23 cellular contexts compared by ENCODE assay signal in genomic region chr2:25749676-25750075, GRCh38.
DNase-seq lines count a peak whose midpoint lies in the region; ATAC-seq, FAIRE-seq and TF ChIP-seq lines count a peak whose summit lies in the region.
"Had no signal": no experiment of that assay in that cellular context is flagged by ENCODE, and none has a peak within 500 bp of the region (broad histone marks: within the 10 kb centered on the region; RNA-seq: fewer than 3 reads in every experiment).

No MANE protein-coding gene starts in this region.

- no peaks in the 10 kb centered on the region for H3K79me2 ChIP-seq in astrocyte (ENCODE audit: insufficient read depth, low read length)

- in situ Hi-C loops in Panc1 (cut with HindIII; ENCODE audit: low pct_unique_long_range_greater_than_20kb, low sequenced_read_pairs): no loop called here

- H3K36me3 ChIP-seq in CD4-positive, CD25-positive, alpha-beta regulatory T cell (ENCODE audit: control insufficient read depth, insufficient read depth, low read length): peaks cover 81% of the 10 kb centered on the region
- peaks cover 25% of the 10 kb centered on the region for H3K36me3 ChIP-seq in CD8-positive, alpha-beta T cell (ENCODE audit: insufficient read depth, low read length)
- H3K36me3 ChIP-seq in Panc1 (ENCODE audit: control insufficient read depth, insufficient read depth, low read length): peaks cover 26% of the 10 kb centered on the region
- H3K36me3 ChIP-seq in astrocyte (ENCODE audit: insufficient read depth, low read length): peaks cover 27% of the 10 kb centered on the region

- intact Hi-C loops in CD8-positive, alpha-beta T cell (cut with DNase I, micrococcal nuclease): no loop called here
- intact Hi-C loops in Panc1 (cut with micrococcal nuclease; ENCODE audit: unreplicated experiment): no loop called here

- CTCF ChIA-PET in CD8-positive, alpha-beta T cell (lab: Charles Lee): interaction anchor here (1.2 kb wide), 1 partner anchor 50 kb away, joined by 3 read pairs; no protein-coding TSS in a partner anchor
- CTCF ChIA-PET in Panc1 (lab: Charles Lee): no interaction called here

- POLR2A ChIA-PET in CD8-positive, alpha-beta T cell (lab: Charles Lee): no interaction called here
- POLR2A ChIA-PET in Panc1 (lab: Charles Lee): no interaction called here

- no peak for DNase-seq in CD4-positive, CD25-positive, alpha-beta regulatory T cell
- DNase-seq in CD8-positive, alpha-beta T cell: no peak
- no peak for DNase-seq in Panc1 (ENCODE audit: low read depth, low spot score)
- DNase-seq in astrocyte (ENCODE audit: low read depth): no peak
- DNase-seq in GDM1 (lab: John Stamatoyannopoulos, UW): no peak
- no peak for DNase-seq in NCI-H2196 treated with DMSO at 0.1 percent for 48 hours (lab: John Stamatoyannopoulos, UW; ENCODE audit: unreplicated experiment)
- no peak for DNase-seq in NCI-H446 treated with DMSO at 0.1 percent for 48 hours (lab: John Stamatoyannopoulos, UW)
- DNase-seq in amygdala (lab: John Stamatoyannopoulos, UW): no peak
- DNase-seq: activated CD4-positive, CD25-positive, alpha-beta regulatory T cell treated with anti-CD3 and anti-CD28 coated beads, Interleukin-2, amount 50 U/mL, for 72 hours; cerebellar nuclear complex; HCEC 1CT; hypothalamus; KG1; NCI-H146; NCI-H2171; NCI-H524; NK-92 treated with Interleukin-12 subunit alpha and Interleukin-12 subunit beta, amount 100 ng/mL, for 24 hours; nucleus accumbens; stimulated activated naive CD4-positive, alpha-beta T cell treated with Interleukin-2 at 50 U/mL for 16 hours had no signal

- TSS peak; percentile 51 for BruUV-seq in Panc1 (replicated peaks; lab: Mats Ljungman, UMichigan)

- no peak overlapping the region for H2AFZ ChIP-seq in astrocyte (ENCODE audit: low read depth, low read length)

- peaks cover 0 to 42% (median 14%) of the 10 kb centered on the region in 4 donors for H3K4me1 Mint-ChIP-seq in CD4-positive, CD25-positive, alpha-beta regulatory T cell
- H3K4me1 Mint-ChIP-seq in CD8-positive, alpha-beta T cell (ENCODE audit: low read depth): peaks cover 8% of the 10 kb centered on the region
- no peaks in the 10 kb centered on the region for H3K4me1 Mint-ChIP-seq in astrocyte (ENCODE audit: low read depth, unreplicated experiment)

- H3K27me3 ChIP-seq in CD4-positive, CD25-positive, alpha-beta regulatory T cell (ENCODE audit: control insufficient read depth, insufficient read depth, low read length): no peaks in the 10 kb centered on the region
- H3K27me3 ChIP-seq in CD8-positive, alpha-beta T cell (ENCODE audit: insufficient read depth, low read length): no peaks in the 10 kb centered on the region
- H3K27me3 ChIP-seq in Panc1 (ENCODE audit: control insufficient read depth, insufficient read depth, low read length): no peaks in the 10 kb centered on the region
- H3K27me3 ChIP-seq in astrocyte (ENCODE audit: insufficient read depth, low read length): no peaks in the 10 kb centered on the region
- H3K27me3 ChIP-seq: BLaER1 treated with 17β-estradiol and CSF1 and Interleukin-3, amounts not matched to agents 10 nM and 100 nM; vagina had no signal

- no peak overlapping the region for H3K4me2 ChIP-seq in astrocyte (ENCODE audit: low read length)
- H3K4me2 ChIP-seq: BLaER1 treated with 17β-estradiol and CSF1 and Interleukin-3, amounts not matched to agents 10 nM and 100 nM had no signal

- no peaks in the 10 kb centered on the region for H3K9me3 Mint-ChIP-seq in CD4-positive, CD25-positive, alpha-beta regulatory T cell
- H3K9me3 Mint-ChIP-seq in CD8-positive, alpha-beta T cell: no peaks in the 10 kb centered on the region
- no peaks in the 10 kb centered on the region for H3K9me3 Mint-ChIP-seq in astrocyte (ENCODE audit: unreplicated experiment)
- H3K9me3 Mint-ChIP-seq: activated naive CD4-positive, alpha-beta T cell treated with anti-CD3 and anti-CD28 coated beads, Interleukin-2, amount 50 U/mL, for 72 hours; memory B cell had no signal

- H3K4me3 Mint-ChIP-seq in CD4-positive, CD25-positive, alpha-beta regulatory T cell: no peak overlapping the region
- H3K4me3 Mint-ChIP-seq in CD8-positive, alpha-beta T cell: no peak overlapping the region
- H3K4me3 Mint-ChIP-seq in astrocyte (ENCODE audit: unreplicated experiment): no peak overlapping the region
- H3K4me3 Mint-ChIP-seq: memory B cell had no signal

- no peak overlapping the region for H3K27ac ChIP-seq in CD4-positive, CD25-positive, alpha-beta regulatory T cell (ENCODE audit: insufficient read depth, low read length, poor library complexity, severe bottlenecking)
- no peak overlapping the region for H3K27ac ChIP-seq in CD8-positive, alpha-beta T cell (ENCODE audit: low read depth, low read length)
- H3K27ac ChIP-seq in Panc1 (ENCODE audit: low read length) (no peak overlapping the region), astrocyte (ENCODE audit: low read depth, low read length) (no peak overlapping the region)
- H3K27ac ChIP-seq: BLaER1 treated with 17β-estradiol and CSF1 and Interleukin-3, amounts not matched to agents 10 nM and 100 nM; vagina had no signal

- FAIRE-seq in astrocyte (lab: Jason Lieb, UNC): no peak

- TF ChIP-seq CTCF in CD8-positive, alpha-beta T cell (IDR thresholded peaks at IDR 0.05): no peak
- TF ChIP-seq CTCF in Panc1 (IDR thresholded peaks at IDR 0.05) (no peak), astrocyte (IDR thresholded peaks at IDR 0.05; ENCODE audit: insufficient read depth, low read depth, low read length) (no peak)

- H3K36me3 Mint-ChIP-seq in CD4-positive, CD25-positive, alpha-beta regulatory T cell: peaks cover 52% of the 10 kb centered on the region
- H3K36me3 Mint-ChIP-seq in CD8-positive, alpha-beta T cell: peaks cover 75% of the 10 kb centered on the region
- H3K36me3 Mint-ChIP-seq in astrocyte (ENCODE audit: low read depth, unreplicated experiment): peaks cover 24% of the 10 kb centered on the region

- no peak overlapping the region for H3K4me3 ChIP-seq in CD4-positive, CD25-positive, alpha-beta regulatory T cell (ENCODE audit: low read depth, low read length)
- H3K4me3 ChIP-seq in CD8-positive, alpha-beta T cell (ENCODE audit: low read depth, low read length): no peak overlapping the region
- no peak overlapping the region for H3K4me3 ChIP-seq in Panc1 (ENCODE audit: low read depth in 2 of 2, low read length in 2 of 2)
- H3K4me3 ChIP-seq in astrocyte (ENCODE audit: insufficient read depth, low read depth, low read length): no peak overlapping the region
- H3K4me3 ChIP-seq: BLaER1 treated with 17β-estradiol and CSF1 and Interleukin-3, amounts not matched to agents 10 nM and 100 nM; vagina had no signal

- H3K4me1 ChIP-seq in CD4-positive, CD25-positive, alpha-beta regulatory T cell (ENCODE audit: control insufficient read depth, insufficient read depth, low read length, poor library complexity, severe bottlenecking): no peaks in the 10 kb centered on the region
- H3K4me1 ChIP-seq in CD8-positive, alpha-beta T cell (ENCODE audit: insufficient read depth, low read length): no peaks in the 10 kb centered on the region
- H3K4me1 ChIP-seq in Panc1 (ENCODE audit: control insufficient read depth, insufficient read depth, low read length): no peaks in the 10 kb centered on the region
- H3K4me1 ChIP-seq in astrocyte (ENCODE audit: insufficient read depth, low read length): no peaks in the 10 kb centered on the region
- H3K4me1 ChIP-seq: vagina had no signal

- ATAC-seq in CD4-positive, CD25-positive, alpha-beta regulatory T cell (ENCODE audit: low read depth in 2 of 2): no peak
- no peak for ATAC-seq in CD8-positive, alpha-beta T cell
- ATAC-seq in Panc1: no peak

- no peaks in the 10 kb centered on the region for H3K27me3 Mint-ChIP-seq in CD4-positive, CD25-positive, alpha-beta regulatory T cell
- H3K27me3 Mint-ChIP-seq in CD8-positive, alpha-beta T cell (ENCODE audit: low read depth): no peaks in the 10 kb centered on the region
- H3K27me3 Mint-ChIP-seq in astrocyte (ENCODE audit: low read depth, unreplicated experiment): no peaks in the 10 kb centered on the region
- H3K27me3 Mint-ChIP-seq: memory B cell had no signal

- peaks cover 6% of the 10 kb centered on the region for H4K20me1 ChIP-seq in astrocyte (ENCODE audit: insufficient read depth, low read length)

- H3K9me3 ChIP-seq in CD4-positive, CD25-positive, alpha-beta regulatory T cell (ENCODE audit: control insufficient read depth in 2 of 2, low read length in 2 of 2): no peaks in the 10 kb centered on the region
- H3K9me3 ChIP-seq in CD8-positive, alpha-beta T cell (ENCODE audit: low read length): no peaks in the 10 kb centered on the region
- H3K9me3 ChIP-seq in Panc1 (ENCODE audit: control insufficient read depth, insufficient read depth, low read depth, low read length) (no peaks in the 10 kb centered on the region), astrocyte (ENCODE audit: insufficient read depth, low read depth, low read length) (no peaks in the 10 kb centered on the region)
- H3K9me3 ChIP-seq: BLaER1 treated with 17β-estradiol and CSF1 and Interleukin-3, amounts not matched to agents 10 nM and 100 nM; vagina had no signal

- H3K27ac Mint-ChIP-seq in CD4-positive, CD25-positive, alpha-beta regulatory T cell: peak overlapping the region in 2 of 3 donors; percentile 42 to 50
- H3K27ac Mint-ChIP-seq in CD8-positive, alpha-beta T cell: peak overlapping the region; percentile 34
- peak overlapping the region; percentile 34 for H3K27ac Mint-ChIP-seq in astrocyte (ENCODE audit: unreplicated experiment)
- H3K27ac Mint-ChIP-seq: memory B cell had no signal

- no peak overlapping the region for H3K9ac ChIP-seq in astrocyte (ENCODE audit: low read length)
- H3K9ac ChIP-seq: BLaER1 treated with 17β-estradiol and CSF1 and Interleukin-3, amounts not matched to agents 10 nM and 100 nM had no signal
